ENCODE assay signal across 8 cellular contexts in genomic region chr2:43611987-43612894, GRCh38. TPM values are rescaled to one million over a fixed set of nuclear protein-coding genes. Genes with fewer than 3 reads are reported as not detected.
DNase-seq lines count a peak whose midpoint lies in the region; ATAC-seq, FAIRE-seq and TF ChIP-seq lines count a peak whose summit lies in the region.

No MANE protein-coding gene starts in this region.

- peak; percentile 72 for ATAC-seq in GM19395 (IDR thresholded peaks at IDR 0.05; ENCODE audit: unreplicated experiment)
- peak; percentile 84 for ATAC-seq in gastroesophageal sphincter

- H3K36me3 ChIP-seq in BE2C, result no peaks in the 10 kb centered on the region
- no peaks in the 10 kb centered on the region for H3K36me3 ChIP-seq in SJCRH30
- H3K36me3 ChIP-seq in gastroesophageal sphincter, result no peaks in the 10 kb centered on the region

- whole genome bisulfite sequencing in gastroesophageal sphincter (ENCODE audit: low coverage in 1 of 2), 2 donors, result 49 to 80% methylated on average over 2 to 9 of the region's 14 CpGs

- H3K27me3 ChIP-seq in BE2C (no peaks in the 10 kb centered on the region), SJCRH30 (no peaks in the 10 kb centered on the region), gastroesophageal sphincter (no peaks in the 10 kb centered on the region)

- H3K4me3 ChIP-seq in BE2C (ENCODE audit: low read depth, low read length) (no peak overlapping the region), SJCRH30 (no peak overlapping the region), gastroesophageal sphincter (no peak overlapping the region)

- DNase-seq in BE2C (peak; percentile 73), SJCRH30 (peak; percentile 73 to 91), pons (ENCODE audit: low spot score) (peak; percentile 80), urothelium cell line (ENCODE audit: low spot score) (peak; percentile 71)
- DNase-seq in activated T-helper 9 cell treated with anti-CD3 and anti-CD28 coated beads, Interleukin-2, amount 50 U/mL, for 16 hours (ENCODE audit: low read depth), result peak; percentile 34

- H3K9me3 ChIP-seq in BE2C (no peaks in the 10 kb centered on the region), SJCRH30 (replicated peaks) (no peaks in the 10 kb centered on the region), gastroesophageal sphincter (no peaks in the 10 kb centered on the region)

- no peak for TF ChIP-seq EP300 in gastroesophageal sphincter (IDR thresholded peaks at IDR 0.05)

- H3K4me1 ChIP-seq in BE2C (no peaks in the 10 kb centered on the region), SJCRH30 (peaks cover 5% of the 10 kb centered on the region; the same call in 1 of the 2 replicates), gastroesophageal sphincter (peaks cover 0 to 9% (median 0%) of the 10 kb centered on the region in 3 donors)

- TF ChIP-seq CTCF in BE2C (IDR thresholded peaks at IDR 0.05; ENCODE audit: low read depth, low read length) (peak; percentile 91), LNCAP (IDR thresholded peaks at IDR 0.05) (peak; percentile 68), gastroesophageal sphincter (IDR thresholded peaks at IDR 0.05) (peak; percentile 68 to 83 (median 76))

- TF ChIP-seq POLR2A in gastroesophageal sphincter (IDR thresholded peaks at IDR 0.05), result no peak

- H3K27ac ChIP-seq in SJCRH30 (no peak overlapping the region), gastroesophageal sphincter (no peak overlapping the region)

- FAIRE-seq in urothelium cell line (lab: Jason Lieb, UNC), result peak; percentile 96

RNA-seq across cellular contexts. Expression of gene THADA, which starts 16.4 kb away (rescaled TPM):
- 22.5 TPM for polyA plus RNA-seq in BE2C (2012; ENCODE audit: insufficient read depth, insufficient read length, low read depth)
- total RNA-seq in SJCRH30 (2014; rRNA removed; shearing (Covaris generic)), result 32.5 and 35.7 TPM in 2 replicates
- total RNA-seq in gastroesophageal sphincter, result 10 to 100 TPM; 19.7 to 34.4 (median 22.3) TPM

RNA-seq across cellular contexts. Expression of gene PLEKHH2, which starts 24.8 kb away (rescaled TPM):
- 0.12 TPM for polyA plus RNA-seq in BE2C (2012; ENCODE audit: insufficient read depth, insufficient read length, low read depth)
- total RNA-seq in SJCRH30 (2014; rRNA removed; shearing (Covaris generic)), result 5.4 and 7.1 TPM in 2 replicates
- total RNA-seq in gastroesophageal sphincter, result 10 to 100 TPM; 18.9 to 37.4 (median 25.1) TPM
